Comparison of ENCODE assay signal across 20 cellular contexts in the genomic region with DNA sequence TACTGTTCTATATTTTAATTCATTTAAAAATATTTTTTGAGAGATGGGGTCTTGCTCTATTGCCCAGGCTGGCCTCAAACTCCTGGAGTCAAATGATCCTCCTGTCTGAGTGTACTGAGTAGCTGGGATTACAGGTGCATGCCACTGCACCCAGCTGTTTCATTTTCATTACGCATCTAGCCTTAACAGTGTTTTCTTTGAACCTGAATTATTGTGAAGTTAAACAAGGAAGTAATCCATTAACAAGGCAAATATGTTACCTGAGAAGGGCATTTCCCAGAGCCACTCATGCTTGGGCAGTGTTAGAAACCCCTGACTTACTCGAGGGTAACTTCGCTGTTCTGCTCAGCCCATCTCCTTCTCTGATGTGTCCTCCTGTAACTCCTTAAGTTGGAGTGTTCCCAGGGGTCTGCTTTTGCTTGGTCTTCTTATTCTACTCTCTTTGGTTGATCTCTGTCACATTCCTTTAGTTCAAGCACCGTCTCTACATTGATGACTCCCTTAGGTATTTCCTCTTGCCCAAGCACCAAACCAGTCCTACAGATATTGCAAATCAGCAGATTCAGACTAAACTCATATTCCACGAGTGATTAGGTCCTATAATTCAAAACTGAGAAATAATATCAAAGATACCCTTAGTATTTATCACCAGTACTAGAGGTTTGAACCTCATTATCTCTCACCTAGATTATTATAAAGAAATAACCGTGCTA.
DNase-seq lines count a peak whose midpoint lies in the region; ATAC-seq, FAIRE-seq and TF ChIP-seq lines count a peak whose summit lies in the region.
"Had no signal": no experiment of that assay in that cellular context is flagged by ENCODE, and none has a peak within 500 bp of the region (broad histone marks: within the 10 kb centered on the region; RNA-seq: fewer than 3 reads in every experiment).

No MANE protein-coding gene starts in this region.

- H3K4me3 ChIP-seq in A549, result no peak overlapping the region
- H3K4me3 ChIP-seq: coronary artery, right atrium auricular region, tibial nerve had no signal

- DNase-seq in A549 (ENCODE audit: low read depth in 1 of 2, low spot score in 1 of 2) (no peak), NCI-H526 treated with DMSO at 0.1 percent for 48 hours (lab: John Stamatoyannopoulos, UW) (peak; percentile 60), iris pigment epithelial cell (ENCODE audit: low read depth) (peak; percentile 14), HUDEP-2 (lab: John Stamatoyannopoulos, UW; ENCODE audit: unreplicated experiment in 76 of 76) (no peak), SIG-M5 (lab: John Stamatoyannopoulos, UW) (no peak)
- no peak for DNase-seq in activated CD4-positive, alpha-beta T cell treated with anti-CD3 and anti-CD28 coated beads, Interleukin-2, amount 50 U/mL, for 1 hour
- DNase-seq: CD4-positive, CD25-positive, alpha-beta regulatory T cell; DMS79; foreskin keratinocyte; NCI-H1436 had no signal

- TF ChIP-seq CTCF in A549 (IDR thresholded peaks at IDR 0.05), result no peak

- FAIRE-seq in A549 (lab: Jason Lieb, UNC), result no peak
- FAIRE-seq: H54 had no signal

- H3K4me1 ChIP-seq in A549, result peaks cover 11% of the 10 kb centered on the region; the same call in 2 of the 3 replicates
- H3K4me1 ChIP-seq: foreskin keratinocyte, right atrium auricular region, tibial nerve had no signal

- ATAC-seq in A549 (no peak), GM18907 (IDR thresholded peaks at IDR 0.05; ENCODE audit: unreplicated experiment) (peak; percentile 53), GM21515 (IDR thresholded peaks at IDR 0.05; ENCODE audit: unreplicated experiment) (no peak)
- ATAC-seq: activated naive CD4-positive, alpha-beta T cell treated with anti-CD3 and anti-CD28 coated beads, Interleukin-2, amount 50 U/mL, for 72 hours; foreskin keratinocyte; left lobe of liver; stimulated activated memory B cell treated with anti-CD40 and anti-IgM and Interleukin-4, amounts not matched to agents 10 μg/mL and 1 μg/mL and 100 μg/mL, for 72 hours had no signal

- no peak overlapping the region for H3K27ac ChIP-seq in A549
- H3K27ac ChIP-seq: coronary artery, foreskin keratinocyte, neutrophil, right atrium auricular region, tibial nerve had no signal

- no peak for TF ChIP-seq RAD21 in A549 (conservative IDR thresholded peaks at IDR 0.05 in 1 of 2, IDR thresholded peaks at IDR 0.05 in 1 of 2)

- TF ChIP-seq EP300 in A549 (IDR thresholded peaks at IDR 0.05), result no peak

- 44% methylated on average over 6 of the region's 6 CpGs for WGBS in A549 (ENCODE audit: missing lambda C conversion rate)

- POLR2A ChIA-PET in A549 (lab: Yijun Ruan, JAX), result interaction anchor here (0.6 kb wide), 1 partner anchor 312 kb away, joined by 7 read pairs; no protein-coding TSS in a partner anchor

- no peak overlapping the region for H3K4me2 ChIP-seq in A549

- no peaks in the 10 kb centered on the region for H3K9me3 ChIP-seq in A549
- H3K9me3 ChIP-seq: neutrophil, right atrium auricular region, tibial nerve had no signal

- TF ChIP-seq POLR2A in A549 (IDR thresholded peaks at IDR 0.05; ENCODE audit: low read length), result no peak

- CTCF ChIA-PET in A549 (lab: Yijun Ruan, JAX), result no interaction called here

TF ChIP-seq in A549, 52 proteins besides CTCF, POLR2A, EP300 and RAD21:
- TF ChIP-seq NPAS2 (CRISPR knock-in tag; IDR thresholded peaks at IDR 0.05; ENCODE audit: borderline replicate concordance) (no peak), MAFK (IDR thresholded peaks at IDR 0.05; ENCODE audit: partially characterized antibody) (peak; percentile 91), HDAC2 (IDR thresholded peaks at IDR 0.05) (no peak)

Comparison
In these comparisons a context has a peak if more than half of its experiments do, and no peak if none do; other contexts are left out.
1. DNase-seq: peak in NCI-H526 treated with DMSO at 0.1 percent for 48 hours (single experiment) and iris pigment epithelial cell (single experiment); none in A549 (0 of 2), HUDEP-2 (0 of 76), SIG-M5 (single experiment) and activated CD4-positive, alpha-beta T cell treated with anti-CD3 and anti-CD28 coated beads, Interleukin-2, amount 50 U/mL, for 1 hour (single experiment).